In genomic region chr6:167429353-167429752, GRCh38 we compare ENCODE assay signal across 35 cellular contexts.
"Had no signal": no experiment of that assay in that cellular context is flagged by ENCODE, and none has a peak within 500 bp of the region (broad histone marks: within the 10 kb centered on the region; RNA-seq: fewer than 3 reads in every experiment).

No MANE protein-coding gene starts in this region.

- H3K36me3 ChIP-seq: MG63 had no signal

- H3K4me3 ChIP-seq: MG63 had no signal

- H3K27me3 ChIP-seq: MG63 had no signal

- H3K9me3 ChIP-seq: MG63 had no signal

- DNase-seq: Karpas-422, Kasumi-1, MG63, MM.1S, MV-4-11, NCI-H1048, NCI-H1092, NCI-H1092 treated with DMSO at 0.1 percent for 48 hours, NCI-H1105, NCI-H1105 treated with DMSO at 0.1 percent for 48 hours, NCI-H1417, NCI-H1417 treated with DMSO at 0.1 percent for 48 hours, NCI-H1436, NCI-H1436 treated with DMSO at 0.1 percent for 48 hours, NCI-H146, NCI-H1694, NCI-H1694 treated with DMSO at 0.1 percent for 48 hours, NCI-H187, NCI-H187 treated with DMSO at 0.1 percent for 48 hours, NCI-H1930, NCI-H2029, NCI-H2029 treated with DMSO at 0.1 percent for 48 hours, NCI-H2081, NCI-H2081 treated with DMSO at 0.1 percent for 48 hours, NCI-H2107, NCI-H2171, NCI-H2171 treated with DMSO at 0.1 percent for 48 hours, NCI-H2227 treated with DMSO at 0.1 percent for 48 hours, NCI-H226, NCI-H345, NCI-H446, NCI-H446 treated with DMSO at 0.1 percent for 48 hours, NCI-H510A, NCI-H510A treated with DMSO at 0.1 percent for 48 hours, NCI-H524 had no signal
